ENCODE assay signal across 13 cellular contexts in genomic region chr19:50567052-50567841, GRCh38. TPM values are rescaled to one million over a fixed set of nuclear protein-coding genes. Genes with fewer than 3 reads are reported as not detected.
A peak's percentile ranks its signal among the peaks of the same experiment; 100 is the strongest.
DNase-seq lines count a peak whose midpoint lies in the region; ATAC-seq and TF ChIP-seq lines count a peak whose summit lies in the region.
"Had no signal": no experiment of that assay in that cellular context is flagged by ENCODE, and none has a peak within 500 bp of the region (broad histone marks: within the 10 kb centered on the region; RNA-seq: fewer than 3 reads in every experiment).

No MANE protein-coding gene starts in this region.

- H3K9me3 Mint-ChIP-seq in activated T-cell treated with anti-CD3 and anti-CD28 coated beads, Interleukin-2, amount 50 U/mL, for 72 hours: no peaks in the 10 kb centered on the region
- H3K9me3 Mint-ChIP-seq: stimulated activated naive CD8-positive, alpha-beta T cell treated with anti-CD3 and anti-CD28 coated beads, Interleukin-15, Interleukin-2, amounts not matched to agents 100 ng/mL and 50 ng/mL, for 24 hours had no signal

- H3K36me3 ChIP-seq in SK-N-MC (ENCODE audit: insufficient read depth, low read length) (no peaks in the 10 kb centered on the region), MG63 (no peaks in the 10 kb centered on the region)

- H3K9me3 ChIP-seq in SK-N-MC (ENCODE audit: low read depth, low read length): no peaks in the 10 kb centered on the region
- no peaks in the 10 kb centered on the region for H3K9me3 ChIP-seq in MG63

- POLR2A ChIA-PET in RWPE1 (lab: Yijun Ruan, JAX; ENCODE audit: low non-redundant PET): no interaction called here

- peak overlapping the region; percentile 71 to 78 for H3K4me3 Mint-ChIP-seq in activated T-cell treated with anti-CD3 and anti-CD28 coated beads, Interleukin-2, amount 50 U/mL, for 72 hours
- H3K4me3 Mint-ChIP-seq: stimulated activated naive CD8-positive, alpha-beta T cell treated with anti-CD3 and anti-CD28 coated beads, Interleukin-15, Interleukin-2, amounts not matched to agents 100 ng/mL and 50 ng/mL, for 24 hours had no signal

- peaks cover 22% of the 10 kb centered on the region for H3K4me1 Mint-ChIP-seq in activated T-cell treated with anti-CD3 and anti-CD28 coated beads, Interleukin-2, amount 50 U/mL, for 72 hours (ENCODE audit: low read depth)

- CTCF ChIA-PET in RWPE1 (lab: Yijun Ruan, JAX): interaction anchor here (0.6 kb wide), 1 partner anchor 98 kb away, joined by 3 read pairs; no protein-coding TSS in a partner anchor

- peaks cover 0 to 4% of the 10 kb centered on the region in 2 donors for H3K36me3 Mint-ChIP-seq in activated T-cell treated with anti-CD3 and anti-CD28 coated beads, Interleukin-2, amount 50 U/mL, for 72 hours (ENCODE audit: insufficient read depth in 2 of 2)

- no peak for DNase-seq in activated T-cell treated with anti-CD3 and anti-CD28 coated beads, Interleukin-2, amount 50 U/mL, for 72 hours
- DNase-seq in activated T-cell treated with anti-CD3 and anti-CD28 coated beads for 4 hours (no peak), SK-N-MC (ENCODE audit: low read depth, low spot score) (no peak), substantia nigra (lab: John Stamatoyannopoulos, UW) (peak in 21 of 49 donors; percentile 16 to 93 (median 43)), RWPE1 (ENCODE audit: low spot score) (no peak), MG63 (no peak)
- DNase-seq: activated effector memory CD4-positive, alpha-beta T cell treated with anti-CD3 and anti-CD28 coated beads, Interleukin-2, amount 50 U/mL, for 16 hours; kidney glomerular epithelial cell; small intestine had no signal

- H3K27me3 ChIP-seq in MG63: peaks cover 28% of the 10 kb centered on the region

- no peak for TF ChIP-seq CTCF in RWPE1 (conservative IDR thresholded peaks at IDR 0.05; ENCODE audit: low read depth)

- H3K27ac Mint-ChIP-seq in activated T-cell treated with anti-CD3 and anti-CD28 coated beads, Interleukin-2, amount 50 U/mL, for 72 hours: no peak overlapping the region
- H3K27ac Mint-ChIP-seq: stimulated activated naive CD8-positive, alpha-beta T cell treated with anti-CD3 and anti-CD28 coated beads, Interleukin-15, Interleukin-2, amounts not matched to agents 100 ng/mL and 50 ng/mL, for 24 hours had no signal

- no peak for ATAC-seq in activated T-cell treated with anti-CD3 and anti-CD28 coated beads, Interleukin-2, amount 50 U/mL, for 72 hours (replicated peaks in 1 of 2)
- ATAC-seq in GM18517 (IDR thresholded peaks at IDR 0.05; ENCODE audit: unreplicated experiment): no peak

- no peak overlapping the region for H3K9ac ChIP-seq in SK-N-MC (ENCODE audit: insufficient read length)

- H3K27me3 Mint-ChIP-seq in activated T-cell treated with anti-CD3 and anti-CD28 coated beads, Interleukin-2, amount 50 U/mL, for 72 hours (ENCODE audit: low read depth): peaks cover 65% of the 10 kb centered on the region

- H3K27ac ChIP-seq in SK-N-MC (no peak overlapping the region), substantia nigra (ENCODE audit: low read depth, low read length, poor library complexity, severe bottlenecking) (peak overlapping the region; percentile 30), RWPE1 (no peak overlapping the region)

- H3K4me3 ChIP-seq in SK-N-MC: peak overlapping the region; percentile 77
- peak overlapping the region; percentile 20 for H3K4me3 ChIP-seq in iPS-11a (ENCODE audit: low read depth, low read length)
- no peak overlapping the region for H3K4me3 ChIP-seq in MG63

RNA-seq across cellular contexts. Expression of gene LRRC4B, which starts 1.0 kb away (rescaled TPM):
- under 1 TPM in 1 of 2 donors, not detected in 1; 0.58 TPM for total RNA-seq in activated T-cell treated with anti-CD3 and anti-CD28 coated beads, Interleukin-2, amount 50 U/mL, for 72 hours
- 1.1 and 1.7 TPM in 2 replicates for total RNA-seq in MG63 (2014; rRNA removed; shearing (Covaris generic); ENCODE audit: low replicate concordance)
- total RNA-seq: LHCN-M2 had no signal

RNA-seq across cellular contexts. Expression of gene ASPDH, which starts 53.5 kb away (rescaled TPM):
- not detected for total RNA-seq in activated T-cell treated with anti-CD3 and anti-CD28 coated beads, Interleukin-2, amount 50 U/mL, for 72 hours
- total RNA-seq in MG63 (2014; rRNA removed; shearing (Covaris generic); ENCODE audit: low replicate concordance): not detected in 2 replicates
- total RNA-seq: LHCN-M2 had no signal

RNA-seq across cellular contexts. Expression of gene JOSD2, which starts 56.3 kb away (rescaled TPM):
- 10 to 100 TPM; 27.6 to 34.0 TPM for total RNA-seq in activated T-cell treated with anti-CD3 and anti-CD28 coated beads, Interleukin-2, amount 50 U/mL, for 72 hours
- total RNA-seq in MG63 (2014; rRNA removed; shearing (Covaris generic); ENCODE audit: low replicate concordance): 92.8 and 140 TPM in 2 replicates
